Comparison of ENCODE assay signal across 11 cellular contexts in genomic region chrX:119756926-119757635, GRCh38. TPM values are rescaled to one million over a fixed set of nuclear protein-coding genes. Genes with fewer than 3 reads are reported as not detected.
DNase-seq lines count a peak whose midpoint lies in the region; ATAC-seq and TF ChIP-seq lines count a peak whose summit lies in the region.
"Had no signal": no experiment of that assay in that cellular context is flagged by ENCODE, and none has a peak within 500 bp of the region (broad histone marks: within the 10 kb centered on the region; RNA-seq: fewer than 3 reads in every experiment).

No MANE protein-coding gene starts in this region.

- no peaks in the 10 kb centered on the region for H3K27me3 ChIP-seq in OCI-LY1 (ENCODE audit: insufficient read depth, low read length)
- no peaks in the 10 kb centered on the region for H3K27me3 ChIP-seq in duodenal mucosa (ENCODE audit: control insufficient read depth in 1 of 2, insufficient read depth in 2 of 2, low read length in 2 of 2)
- no peaks in the 10 kb centered on the region for H3K27me3 ChIP-seq in A673 (replicated peaks; ENCODE audit: insufficient read depth, low read depth, low read length, poor library complexity)
- H3K27me3 ChIP-seq: thyroid gland had no signal

- H3K4me3 Mint-ChIP-seq in osteocyte (ENCODE audit: unreplicated experiment) = peak overlapping the region; percentile 71

- no peaks in the 10 kb centered on the region for H3K9me2 ChIP-seq in OCI-LY1 (ENCODE audit: low read depth, low read length)

- peak overlapping the region; percentile 70 for H3K9ac ChIP-seq in OCI-LY1 (ENCODE audit: low read length)
- H3K9ac ChIP-seq in duodenal mucosa (ENCODE audit: low read depth in 1 of 2, low read length in 2 of 2) = peak overlapping the region; percentile 43 to 63

- H3K4me1 ChIP-seq in OCI-LY1 (ENCODE audit: insufficient read depth, low read length, severe bottlenecking) (peaks cover 70% of the 10 kb centered on the region), duodenal mucosa (ENCODE audit: control insufficient read depth in 1 of 2, insufficient read depth in 2 of 2, low read length in 2 of 2) (peaks cover 25 to 30% of the 10 kb centered on the region in 2 donors), A673 (ENCODE audit: insufficient read depth, low read length, poor library complexity, severe bottlenecking) (no peaks in the 10 kb centered on the region)
- H3K4me1 ChIP-seq: breast epithelium, thyroid gland had no signal

- intact Hi-C loops in A673 (cut with micrococcal nuclease; ENCODE audit: unreplicated experiment) = no loop called here

- no peaks in the 10 kb centered on the region for H3K9me3 Mint-ChIP-seq in osteocyte (ENCODE audit: unreplicated experiment)

- H3K36me3 Mint-ChIP-seq in osteocyte (ENCODE audit: unreplicated experiment) = no peaks in the 10 kb centered on the region

- no peak for DNase-seq in GM12864 (ENCODE audit: low read depth)
- DNase-seq in osteocyte (ENCODE audit: extremely low spot score, unreplicated experiment) = no peak
- DNase-seq in A673 (ENCODE audit: low spot score) = no peak
- DNase-seq in nucleus accumbens (lab: John Stamatoyannopoulos, UW) = no peak
- DNase-seq in SHP77 (lab: John Stamatoyannopoulos, UW) = no peak

- TF ChIP-seq CTCF in GM12864 (IDR thresholded peaks at IDR 0.05; ENCODE audit: low read depth, low read length, missing control alignments) (no peak), OCI-LY1 (IDR thresholded peaks at IDR 0.05; ENCODE audit: low read length) (no peak), osteocyte (IDR thresholded peaks at IDR 0.05) (no peak), A673 (conservative IDR thresholded peaks at IDR 0.05; ENCODE audit: low read depth, low read length) (no peak)

- no peak overlapping the region for H3K27ac Mint-ChIP-seq in osteocyte (ENCODE audit: unreplicated experiment)

- POLR2A ChIA-PET in A673 (lab: Charles Lee; ENCODE audit: low non-redundant PET) = no interaction called here

- no peaks in the 10 kb centered on the region for H3K27me3 Mint-ChIP-seq in osteocyte (ENCODE audit: unreplicated experiment)

- H3K36me3 ChIP-seq in OCI-LY1 (ENCODE audit: insufficient read depth, low read length) (no peaks in the 10 kb centered on the region), duodenal mucosa (ENCODE audit: control insufficient read depth in 1 of 2, insufficient read depth in 2 of 2, low read length in 2 of 2) (no peaks in the 10 kb centered on the region), A673 (ENCODE audit: insufficient read depth, low read length, poor library complexity, severe bottlenecking) (no peaks in the 10 kb centered on the region)
- H3K36me3 ChIP-seq: breast epithelium, thyroid gland had no signal

- CTCF ChIA-PET in A673 (lab: Charles Lee) = no interaction called here

- peak overlapping the region; percentile 3 for H3K4me3 ChIP-seq in GM12864 (ENCODE audit: low read depth, low read length)
- H3K4me3 ChIP-seq in OCI-LY1 (ENCODE audit: low read depth, low read length, poor library complexity, severe bottlenecking) = peak overlapping the region; percentile 74
- H3K4me3 ChIP-seq in duodenal mucosa (ENCODE audit: low read depth in 1 of 2, low read length in 2 of 2) = peak overlapping the region; percentile 36 to 62
- H3K4me3 ChIP-seq in A673 (ENCODE audit: low read depth, low read length, poor library complexity, severe bottlenecking) = no peak overlapping the region

- H3K9me3 ChIP-seq in OCI-LY1 (ENCODE audit: low read length) = no peaks in the 10 kb centered on the region
- H3K9me3 ChIP-seq in duodenal mucosa (ENCODE audit: control insufficient read depth in 1 of 2, low read length in 2 of 2) = no peaks in the 10 kb centered on the region
- H3K9me3 ChIP-seq in A673 (ENCODE audit: low read depth, low read length, poor library complexity, severe bottlenecking) = no peaks in the 10 kb centered on the region
- H3K9me3 ChIP-seq: breast epithelium, thyroid gland had no signal

- no TSS peak for BruUV-seq in A673 (replicated peaks; lab: Mats Ljungman, UMichigan)

- peaks cover 10% of the 10 kb centered on the region for H3K4me1 Mint-ChIP-seq in osteocyte (ENCODE audit: unreplicated experiment)

- H3F3A ChIP-seq in OCI-LY1 (ENCODE audit: insufficient read depth, low read length) = 0 out of 2 replicates have a peak, but pooled peaks cover 6% of the 10 kb centered on the region

- H3K79me2 ChIP-seq in OCI-LY1 (ENCODE audit: insufficient read depth, low read length) = no peaks in the 10 kb centered on the region

- H3K27ac ChIP-seq in OCI-LY1 (ENCODE audit: low read depth, low read length, poor library complexity, severe bottlenecking) = peak overlapping the region; percentile 99
- peak overlapping the region; percentile 84 for H3K27ac ChIP-seq in duodenal mucosa (ENCODE audit: low read depth, low read length)
- no peak overlapping the region for H3K27ac ChIP-seq in A673 (ENCODE audit: low read depth, low read length, poor library complexity, severe bottlenecking)
- H3K27ac ChIP-seq: thyroid gland had no signal

- H2AFZ ChIP-seq in OCI-LY1 (ENCODE audit: low read length) = no peak overlapping the region

- H3K4me2 ChIP-seq in OCI-LY1 (ENCODE audit: low read length) = peak overlapping the region; percentile 84

- ATAC-seq in GM21515 (IDR thresholded peaks at IDR 0.05; ENCODE audit: unreplicated experiment) = no peak

- no peaks in the 10 kb centered on the region for H4K20me1 ChIP-seq in OCI-LY1 (ENCODE audit: insufficient read depth, low read length)

RNA-seq across cellular contexts. Expression of gene SOWAHD, which starts 1.3 kb away (rescaled TPM):
- total RNA-seq in osteocyte (1.1 and 1.5 TPM in 2 replicates), A673 (2021) (0.20 TPM in 1 of 2 replicates, not detected in the other)
- total RNA-seq: lung microvascular endothelial cell, thyroid gland had no signal

RNA-seq across cellular contexts. Expression of gene RPL39, which starts 34.3 kb away (rescaled TPM):
- total RNA-seq in osteocyte (1,616 and 1,617 TPM in 2 replicates), A673 (2021) (1,626 and 1,742 TPM in 2 replicates)
